17 cellular contexts compared by ENCODE assay signal in genomic region chr11:75011872-75012271, GRCh38. TPM values are rescaled to one million over a fixed set of nuclear protein-coding genes. Genes with fewer than 3 reads are reported as not detected.
DNase-seq lines count a peak whose midpoint lies in the region; ATAC-seq and TF ChIP-seq lines count a peak whose summit lies in the region.
"Had no signal": no experiment of that assay in that cellular context is flagged by ENCODE, and none has a peak within 500 bp of the region (broad histone marks: within the 10 kb centered on the region; RNA-seq: fewer than 3 reads in every experiment).

No MANE protein-coding gene starts in this region.

- no peak overlapping the region for H2AFZ ChIP-seq in parathyroid adenoma

- intact Hi-C loops in gastrocnemius medialis (cut with DNase I; ENCODE audit: low total_unique reads), result no loop called here

- H3K4me1 ChIP-seq in parathyroid adenoma (peaks cover 29% of the 10 kb centered on the region), gastrocnemius medialis (peaks cover 62% of the 10 kb centered on the region in 2 donors)
- H3K4me1 ChIP-seq: BE2C, BLaER1 had no signal

- DNase-seq in gastrocnemius medialis (no peak), COLO829 (ENCODE audit: low spot score) (no peak), HuH-7.5 (ENCODE audit: low spot score) (no peak), GM20000 (ENCODE audit: low spot score) (no peak)
- DNase-seq: 8988T; ACHN; BE2C; C1 segment of cervical spinal cord; Caco-2; Calu3; CD4-positive, alpha-beta memory T cell; CD4-positive, CD25-positive, alpha-beta regulatory T cell; CD8-positive, alpha-beta memory T cell; DMS79 treated with DMSO at 0.1 percent for 48 hours; GF-D8 had no signal

- in situ Hi-C loops in gastrocnemius medialis (cut with MboI; ENCODE audit: low sequenced_read_pairs in 4 of 4), result no loop called here

- TF ChIP-seq CTCF in parathyroid adenoma (IDR thresholded peaks at IDR 0.05) (no peak), gastrocnemius medialis (IDR thresholded peaks at IDR 0.05 in 4 of 5, conservative IDR thresholded peaks at IDR 0.05 in 1 of 5) (no peak), GM20000 (IDR thresholded peaks at IDR 0.05; ENCODE audit: extremely low read depth, missing control alignments) (no peak)

- H3K27me3 ChIP-seq in parathyroid adenoma (ENCODE audit: control insufficient read depth, insufficient read depth, low read length), result no peaks in the 10 kb centered on the region
- no peaks in the 10 kb centered on the region for H3K27me3 ChIP-seq in gastrocnemius medialis
- H3K27me3 ChIP-seq: BE2C, BLaER1 had no signal

- no peak for TF ChIP-seq POLR2A in gastrocnemius medialis (IDR thresholded peaks at IDR 0.05)

- no peak overlapping the region for H3K4me2 ChIP-seq in parathyroid adenoma (ENCODE audit: low read length)
- H3K4me2 ChIP-seq: BLaER1 had no signal

- H3K4me3 ChIP-seq in parathyroid adenoma (ENCODE audit: low read depth, low read length) (no peak overlapping the region), gastrocnemius medialis (no peak overlapping the region)
- H3K4me3 ChIP-seq: BLaER1 had no signal

- H3K9me3 ChIP-seq in parathyroid adenoma (ENCODE audit: control insufficient read depth, low read length) (no peaks in the 10 kb centered on the region), gastrocnemius medialis (no peaks in the 10 kb centered on the region)
- H3K9me3 ChIP-seq: BE2C, Caco-2 had no signal

- no peak overlapping the region for H3K9ac ChIP-seq in parathyroid adenoma
- H3K9ac ChIP-seq: BLaER1 had no signal

- H3K79me2 ChIP-seq in parathyroid adenoma, result no peaks in the 10 kb centered on the region

- H3K36me3 ChIP-seq in parathyroid adenoma (ENCODE audit: control insufficient read depth, insufficient read depth, low read length), result no peaks in the 10 kb centered on the region
- peaks cover 0 to 22% of the 10 kb centered on the region in 2 donors for H3K36me3 ChIP-seq in gastrocnemius medialis

- H3K27ac ChIP-seq in parathyroid adenoma (peak overlapping the region; percentile 70), gastrocnemius medialis (peak overlapping the region; percentile 89 to 97 (median 92))
- H3K27ac ChIP-seq: BLaER1 had no signal

- no peak for ATAC-seq in gastrocnemius medialis

RNA-seq across cellular contexts. Expression of gene NEU3, which starts 23.1 kb away (rescaled TPM):
- 10 to 100 TPM; 11.0 to 20.6 (median 18.3) TPM for total RNA-seq in gastrocnemius medialis
